ENCODE assay signal across 9 cellular contexts in the genomic region with DNA sequence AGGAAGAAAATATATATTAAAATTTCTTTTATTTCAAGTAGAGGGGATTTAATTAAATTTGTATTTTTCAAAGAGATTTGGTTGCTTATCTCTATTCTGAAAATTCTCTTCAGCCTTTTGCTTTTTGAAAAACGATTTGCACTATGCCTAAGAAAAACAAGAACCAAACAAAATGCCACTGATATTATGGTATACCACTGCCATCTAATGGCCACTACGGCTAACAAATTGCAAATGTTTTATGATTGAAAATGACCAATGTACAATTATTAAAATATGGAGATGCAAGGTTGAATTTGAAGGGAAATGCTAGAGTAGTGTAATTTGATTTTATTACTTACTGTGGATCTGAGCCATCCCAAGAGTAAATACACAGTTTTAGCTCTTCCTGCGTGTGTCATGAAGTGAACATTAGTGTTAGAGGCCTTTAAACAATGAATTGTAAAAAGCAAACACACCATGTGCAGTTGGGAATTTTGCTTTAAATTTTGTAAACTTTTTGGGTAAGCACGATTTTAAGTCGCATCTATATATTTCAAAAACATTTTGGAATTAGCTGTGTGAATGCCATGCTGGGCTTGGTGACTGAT.
DNase-seq lines count a peak whose midpoint lies in the region; ATAC-seq and TF ChIP-seq lines count a peak whose summit lies in the region.
"Had no signal": no experiment of that assay in that cellular context is flagged by ENCODE, and none has a peak within 500 bp of the region (broad histone marks: within the 10 kb centered on the region; RNA-seq: fewer than 3 reads in every experiment).

No MANE protein-coding gene starts in this region.

- 4% methylated on average over 5 of the region's 5 CpGs for WGBS in mammary epithelial cell (ENCODE audit: low coverage, missing lambda C conversion rate)
- 13% methylated on average over 5 of the region's 5 CpGs for WGBS in right lobe of liver (ENCODE audit: insufficient coverage, low coverage, low lambda C conversion rate, missing lambda C conversion rate)

- ATAC-seq in right lobe of liver = peak; percentile 62 to 77 (median 71)
- ATAC-seq in GM18502 (IDR thresholded peaks at IDR 0.05; ENCODE audit: poor library complexity, unreplicated experiment) = no peak
- no peak for ATAC-seq in HG02763 (IDR thresholded peaks at IDR 0.05; ENCODE audit: unreplicated experiment)

- no peak overlapping the region for H3K9ac ChIP-seq in mammary epithelial cell (ENCODE audit: insufficient read depth, low read length)

- H3K27me3 ChIP-seq in mammary epithelial cell (ENCODE audit: insufficient read depth, low read length) (no peaks in the 10 kb centered on the region), right lobe of liver (no peaks in the 10 kb centered on the region)

- no peak overlapping the region for H3K4me3 ChIP-seq in mammary epithelial cell (replicated peaks in 1 of 3; ENCODE audit: insufficient read depth in 1 of 3, low read depth in 2 of 3, low read length in 3 of 3)
- H3K4me3 ChIP-seq in right lobe of liver = no peak overlapping the region
- H3K4me3 ChIP-seq: thoracic aorta had no signal

- intact Hi-C loops in mammary epithelial cell (cut with micrococcal nuclease) = loop anchor here (1.0 to 10.0 kb wide), 6 partner anchors 108 to 1335 kb away; no protein-coding TSS in a partner anchor
- intact Hi-C loops in right lobe of liver (cut with DNase I) = no loop called here

- no peak overlapping the region for H3K27ac ChIP-seq in mammary epithelial cell (ENCODE audit: insufficient read depth, low read depth, low read length)
- H3K27ac ChIP-seq in right lobe of liver = no peak overlapping the region
- H3K27ac ChIP-seq: thoracic aorta had no signal

- in situ Hi-C loops in GM13977 (cut with MboI; ENCODE audit: low pct_unique_long_range_greater_than_20kb, low sequenced_read_pairs, unreplicated experiment) = no loop called here
- in situ Hi-C loops in mammary epithelial cell (cut with MboI; ENCODE audit: low sequenced_read_pairs in 2 of 2) = loop anchor here in 1 of 2 donors (25.0 kb wide), 1 partner anchor 730 kb away; no protein-coding TSS in a partner anchor

- H3K4me1 ChIP-seq in mammary epithelial cell (ENCODE audit: insufficient read depth, low read length) (no peaks in the 10 kb centered on the region), right lobe of liver (no peaks in the 10 kb centered on the region)

- dilution Hi-C loops in mammary epithelial cell (cut with HindIII; ENCODE audit: low sequenced_read_pairs) = no loop called here

- H4K20me1 ChIP-seq in mammary epithelial cell (ENCODE audit: insufficient read depth, low read length) = no peaks in the 10 kb centered on the region

- no peaks in the 10 kb centered on the region for H3K79me2 ChIP-seq in mammary epithelial cell (ENCODE audit: insufficient read depth, low read length)

- DNase-seq in AG20443 (ENCODE audit: low spot score) (peak; percentile 52), GM13977 (ENCODE audit: low spot score) (peak; percentile 29), NCI-H526 treated with DMSO at 0.1 percent for 48 hours (lab: John Stamatoyannopoulos, UW) (peak; percentile 48), mammary epithelial cell (peak; percentile 35), right lobe of liver (no peak)
- no peak for DNase-seq in activated CD4-positive, alpha-beta T cell treated with anti-CD3 and anti-CD28 coated beads for 48 hours

- CTCF ChIA-PET in mammary epithelial cell (lab: Charles Lee; ENCODE audit: low non-redundant PET) = no interaction called here

- BruUV-seq in mammary epithelial cell (replicated peaks; lab: Mats Ljungman, UMichigan) = no TSS peak

- no peak overlapping the region for H3K4me2 ChIP-seq in mammary epithelial cell (ENCODE audit: insufficient read depth, low read depth, low read length)

- TF ChIP-seq POLR2A in right lobe of liver (IDR thresholded peaks at IDR 0.05) = no peak

- H3K36me3 ChIP-seq in mammary epithelial cell (ENCODE audit: insufficient read depth, low read length) = no peaks in the 10 kb centered on the region
- H3K36me3 ChIP-seq in right lobe of liver = no peaks in the 10 kb centered on the region
- H3K36me3 ChIP-seq: thoracic aorta had no signal

- TF ChIP-seq CTCF in GM13977 (IDR thresholded peaks at IDR 0.05; ENCODE audit: extremely low read depth, insufficient read depth, missing control alignments) = peak; percentile 64
- peak; percentile 50 to 63 for TF ChIP-seq CTCF in mammary epithelial cell (conservative IDR thresholded peaks at IDR 0.05 in 1 of 2, IDR thresholded peaks at IDR 0.05 in 1 of 2; ENCODE audit: extremely low read depth in 1 of 2, insufficient read depth in 1 of 2, low read depth in 1 of 2, low read length in 2 of 2)
- peak; percentile 64 to 69 (median 66) for TF ChIP-seq CTCF in right lobe of liver (IDR thresholded peaks at IDR 0.05)

- no peaks in the 10 kb centered on the region for H3K9me3 ChIP-seq in mammary epithelial cell (replicated peaks; ENCODE audit: insufficient read depth, low read length)
- no peaks in the 10 kb centered on the region for H3K9me3 ChIP-seq in right lobe of liver
- H3K9me3 ChIP-seq: thoracic aorta had no signal

- no peak overlapping the region for H2AFZ ChIP-seq in mammary epithelial cell (ENCODE audit: low read depth, low read length)

Comparison
In these comparisons a context has a peak if more than half of its experiments do, and no peak if none do; other contexts are left out.
1. DNase-seq: peak in AG20443 (single experiment), GM13977 (single experiment), NCI-H526 treated with DMSO at 0.1 percent for 48 hours (single experiment) and mammary epithelial cell (single experiment); none in right lobe of liver (0 of 3) and activated CD4-positive, alpha-beta T cell treated with anti-CD3 and anti-CD28 coated beads for 48 hours (single experiment).
2. ATAC-seq: peak in right lobe of liver (4 of 4); none in GM18502 (single experiment) and HG02763 (single experiment).
3. Peak in every context shown above with its lines, with median percentiles within 50 percentile points of each other: CTCF ChIP-seq.